8 cellular contexts compared by ENCODE assay signal in the genomic region with DNA sequence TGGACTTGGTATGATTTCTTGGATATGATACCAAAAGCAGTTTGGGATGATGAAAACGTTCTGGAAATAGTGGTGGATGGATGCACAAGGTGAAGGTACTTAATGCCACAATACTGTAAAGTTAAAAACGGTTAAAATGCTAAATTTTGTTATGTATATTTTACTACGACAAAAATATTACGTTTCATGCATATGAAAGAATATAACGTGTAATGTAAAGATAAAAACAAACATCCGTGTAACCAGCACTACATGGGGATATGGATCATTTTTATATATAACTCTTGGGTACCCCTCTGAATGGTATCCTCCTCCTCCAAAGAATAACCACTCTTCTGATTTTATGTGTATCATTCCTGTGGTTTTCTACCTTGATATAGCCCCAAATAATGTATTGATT. TPM values are rescaled to one million over a fixed set of nuclear protein-coding genes. Genes with fewer than 3 reads are reported as not detected.
DNase-seq lines count a peak whose midpoint lies in the region; ATAC-seq and TF ChIP-seq lines count a peak whose summit lies in the region.

No MANE protein-coding gene starts in this region.

- DNase-seq in NCI-H1417 (lab: John Stamatoyannopoulos, UW): peak in 2 of 3 experiments; percentile 37 to 66
- DNase-seq in NCI-H1417 treated with DMSO at 0.1 percent for 48 hours (lab: John Stamatoyannopoulos, UW): no peak
- no peak for DNase-seq in T-cell
- no peak for DNase-seq in fibroblast of villous mesenchyme (ENCODE audit: low read depth)
- DNase-seq in NCI-H82 (lab: John Stamatoyannopoulos, UW): no peak

- H3K27me3 ChIP-seq in skeletal muscle satellite cell (ENCODE audit: control insufficient read depth, insufficient read depth, low read length): no peaks in the 10 kb centered on the region

- no peaks in the 10 kb centered on the region for H3K27me3 Mint-ChIP-seq in T-cell

- ATAC-seq in T-cell (replicated peaks in 1 of 4) (no peak), HG02840 (IDR thresholded peaks at IDR 0.05; ENCODE audit: low FRiP score, unreplicated experiment) (no peak), GM21390 (IDR thresholded peaks at IDR 0.05; ENCODE audit: unreplicated experiment) (no peak)

- H3K9ac ChIP-seq in skeletal muscle satellite cell (ENCODE audit: low read depth, low read length): peak overlapping the region; percentile 72

- peak overlapping the region; percentile 90 for H3K4me2 ChIP-seq in skeletal muscle satellite cell (ENCODE audit: low read length)

- H3K36me3 ChIP-seq in skeletal muscle satellite cell (ENCODE audit: insufficient read depth, low read length): no peaks in the 10 kb centered on the region

- H3K27ac Mint-ChIP-seq in T-cell: peak overlapping the region; percentile 88

- peak overlapping the region; percentile 94 for H3K4me3 ChIP-seq in fibroblast of villous mesenchyme (ENCODE audit: low read depth, low read length)
- peak overlapping the region; percentile 81 for H3K4me3 ChIP-seq in skeletal muscle satellite cell (ENCODE audit: low read length)

- no peak for TF ChIP-seq CTCF in fibroblast of villous mesenchyme (IDR thresholded peaks at IDR 0.05; ENCODE audit: insufficient read depth, low read depth, low read length)

- POLR2A ChIA-PET in T-cell (lab: Charles Lee): interaction anchor here (0.7 to 1.8 kb wide), 5 partner anchors 11 to 260 kb away, joined by 3 to 8 read pairs (median 3); a partner anchor contains a TSS

- H3K4me1 ChIP-seq in skeletal muscle satellite cell (ENCODE audit: control insufficient read depth, insufficient read depth, low read length): peaks cover 12% of the 10 kb centered on the region

- no peaks in the 10 kb centered on the region for H3K9me3 Mint-ChIP-seq in T-cell

- no peaks in the 10 kb centered on the region for H3K9me3 ChIP-seq in skeletal muscle satellite cell (replicated peaks; ENCODE audit: low read length)

- H3K36me3 Mint-ChIP-seq in T-cell: no peaks in the 10 kb centered on the region

- peak overlapping the region; percentile 83 to 89 (median 88) for H3K4me3 Mint-ChIP-seq in T-cell

- CTCF ChIA-PET in T-cell (lab: Charles Lee): interaction anchor here in 1 of 2 donors (0.7 to 2.3 kb wide), 8 partner anchors 11 to 471 kb away, joined by 3 to 12 read pairs (median 5); a partner anchor contains a TSS

- H3K4me1 Mint-ChIP-seq in T-cell: peaks cover 18 to 23% (median 22%) of the 10 kb centered on the region in 3 donors

RNA-seq across cellular contexts. Expression of a gene that starts 0.9 kb away (rescaled TPM):
- 1 to 10 TPM; 1.5 to 7.8 (median 3.0) TPM for total RNA-seq in T-cell
- total RNA-seq in fibroblast of villous mesenchyme: 14.2 and 16.8 TPM in 2 replicates
- total RNA-seq in skeletal muscle satellite cell (2012; rRNA removed): 9.6 TPM in 2 replicates

Comparison
In these comparisons a context has a peak if more than half of its experiments do, and no peak if none do; other contexts are left out.
1. DNase-seq: peak in NCI-H1417 (2 of 3); none in NCI-H1417 treated with DMSO at 0.1 percent for 48 hours (single experiment), T-cell (0 of 34), fibroblast of villous mesenchyme (single experiment) and NCI-H82 (single experiment).